In the genomic region with DNA sequence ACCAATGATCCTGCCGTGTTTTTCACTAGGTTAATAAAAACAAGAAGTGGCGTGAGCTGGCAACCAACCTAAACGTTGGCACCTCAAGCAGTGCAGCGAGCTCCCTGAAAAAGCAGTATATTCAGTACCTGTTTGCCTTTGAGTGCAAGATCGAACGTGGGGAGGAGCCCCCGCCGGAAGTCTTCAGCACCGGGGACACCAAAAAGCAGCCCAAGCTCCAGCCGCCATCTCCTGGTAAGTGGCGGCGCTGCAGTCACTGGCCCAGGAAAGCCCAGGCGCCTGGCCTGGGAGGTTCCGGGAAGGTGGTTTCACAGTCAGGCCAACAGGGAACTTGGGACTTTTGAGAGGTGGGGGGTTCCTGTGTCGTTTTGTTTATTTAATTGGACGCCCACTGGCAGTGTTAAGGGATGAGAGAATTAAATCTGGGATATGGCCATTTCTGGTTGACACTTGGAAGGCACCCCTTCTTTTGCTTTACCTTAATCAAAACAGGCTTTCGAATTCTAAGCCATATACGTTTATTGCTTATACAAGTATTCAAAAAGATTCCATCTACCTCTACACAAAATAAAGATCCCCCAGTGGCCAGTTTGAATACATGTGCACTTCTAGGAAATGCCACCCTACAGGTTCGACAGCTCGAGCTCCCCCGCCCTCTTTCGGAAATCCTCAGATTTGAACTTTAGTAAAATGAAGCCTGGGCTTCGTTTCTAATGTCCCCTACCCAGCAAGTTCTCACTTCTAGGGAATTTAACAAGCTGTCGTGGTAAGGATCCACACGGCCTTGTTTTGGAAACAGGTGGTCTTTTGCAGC, we compare ENCODE assay signal across 7 cellular contexts.
DNase-seq lines count a peak whose midpoint lies in the region; ATAC-seq, FAIRE-seq and TF ChIP-seq lines count a peak whose summit lies in the region.

No MANE protein-coding gene starts in this region.

- no peaks in the 10 kb centered on the region for H3K9me3 Mint-ChIP-seq in activated B cell treated with CpG ODN at 0.5 μM for 24 hours

- no peaks in the 10 kb centered on the region for H3K27me3 ChIP-seq in bronchial epithelial cell (ENCODE audit: control insufficient read depth, insufficient read depth, low read length)

- H3K27ac Mint-ChIP-seq in activated B cell treated with CpG ODN at 0.5 μM for 24 hours, result no peak overlapping the region

- H3K4me1 Mint-ChIP-seq in activated B cell treated with CpG ODN at 0.5 μM for 24 hours, result peaks cover 3% of the 10 kb centered on the region

- H3K27me3 Mint-ChIP-seq in activated B cell treated with CpG ODN at 0.5 μM for 24 hours, result no peaks in the 10 kb centered on the region

- DNase-seq in NCI-H187 (lab: John Stamatoyannopoulos, UW) (peak; percentile 19 to 52), activated B cell treated with CpG ODN at 0.5 μM for 24 hours (peak; percentile 30), bronchial epithelial cell (ENCODE audit: low read depth) (peak; percentile 43), islet precursor cell (peak; percentile 85)
- peak; percentile 35 to 46 for DNase-seq in stimulated activated CD4-positive, alpha-beta T cell treated with anti-CD3 and anti-CD28 coated beads, Interleukin-15, amount 100 ng/mL, for 1 hour (ENCODE audit: low read depth in 1 of 2, low spot score in 1 of 2)

- TF ChIP-seq CTCF in activated B cell treated with CpG ODN at 0.5 μM for 24 hours (IDR thresholded peaks at IDR 0.05) (no peak), bronchial epithelial cell (IDR thresholded peaks at IDR 0.05; ENCODE audit: insufficient read depth, low read length, severe bottlenecking) (peak; percentile 97)

- POLR2A ChIA-PET in activated B cell treated with CpG ODN at 0.5 μM for 24 hours (lab: Charles Lee), result no interaction called here

- H3K4me3 Mint-ChIP-seq in activated B cell treated with CpG ODN at 0.5 μM for 24 hours, result no peak overlapping the region

- ATAC-seq in GM18868 (IDR thresholded peaks at IDR 0.05; ENCODE audit: unreplicated experiment), result peak; percentile 68
- ATAC-seq in activated B cell treated with CpG ODN at 0.5 μM for 24 hours (ENCODE audit: low read depth), result peak; percentile 75
- no peak for ATAC-seq in HG02840 (IDR thresholded peaks at IDR 0.05; ENCODE audit: low FRiP score, unreplicated experiment)

- CTCF ChIA-PET in activated B cell treated with CpG ODN at 0.5 μM for 24 hours (lab: Charles Lee), result interaction anchor here (0.6 to 1.3 kb wide), 5 partner anchors 138 to 547 kb away, joined by 3 read pairs; no protein-coding TSS in a partner anchor

- intact Hi-C loops in activated B cell treated with CpG ODN at 0.5 μM for 24 hours (cut with micrococcal nuclease), result loop anchor here (1.0 to 10.0 kb wide), 4 partner anchors 150 to 1858 kb away; no protein-coding TSS in a partner anchor

- no peak for FAIRE-seq in bronchial epithelial cell (lab: Jason Lieb, UNC)

- H3K4me3 ChIP-seq in bronchial epithelial cell (ENCODE audit: low read depth, low read length), result no peak overlapping the region

- peaks cover 83% of the 10 kb centered on the region for H3K36me3 Mint-ChIP-seq in activated B cell treated with CpG ODN at 0.5 μM for 24 hours (ENCODE audit: low read depth)

- H3K36me3 ChIP-seq in bronchial epithelial cell (ENCODE audit: control insufficient read depth, insufficient read depth, low read length), result peaks cover 12% of the 10 kb centered on the region

Comparison
In these comparisons a context has a peak if more than half of its experiments do, and no peak if none do; other contexts are left out.
1. DNase-seq: peak in every context shown above with its lines; median percentile 85 in islet precursor cell; 43 in bronchial epithelial cell; 40 in stimulated activated CD4-positive, alpha-beta T cell treated with anti-CD3 and anti-CD28 coated beads, Interleukin-15, amount 100 ng/mL, for 1 hour; 36 in NCI-H187; 30 in activated B cell treated with CpG ODN at 0.5 μM for 24 hours.